In genomic region chr6:3334579-3334978, GRCh38 we compare ENCODE assay signal across 14 cellular contexts.
DNase-seq lines count a peak whose midpoint lies in the region; ATAC-seq and TF ChIP-seq lines count a peak whose summit lies in the region.
"Had no signal": no experiment of that assay in that cellular context is flagged by ENCODE, and none has a peak within 500 bp of the region (broad histone marks: within the 10 kb centered on the region; RNA-seq: fewer than 3 reads in every experiment).

No MANE protein-coding gene starts in this region.

- intact Hi-C loops in right cardiac atrium (cut with DNase I) = no loop called here

- H3K36me3 ChIP-seq in skeletal muscle tissue (ENCODE audit: control insufficient read depth in 3 of 3, insufficient read depth in 3 of 3, low read length in 3 of 3) (no peaks in the 10 kb centered on the region), GM23338 (ENCODE audit: insufficient read depth) (no peaks in the 10 kb centered on the region)
- H3K36me3 ChIP-seq: upper lobe of left lung had no signal

- no peaks in the 10 kb centered on the region; the same call in 1 of the 2 replicates for H3F3A ChIP-seq in GM23338 (replicated peaks; ENCODE audit: low read depth)

- H3K27ac Mint-ChIP-seq in GM23338 = no peak overlapping the region
- H3K27ac Mint-ChIP-seq: activated naive CD4-positive, alpha-beta T cell treated with anti-CD3 and anti-CD28 coated beads for 36 hours; T-cell had no signal

- no peaks in the 10 kb centered on the region; the same call in 2 of the 3 replicates for H3K36me3 Mint-ChIP-seq in GM23338 (ENCODE audit: low read depth)
- H3K36me3 Mint-ChIP-seq: T-cell had no signal

- H4K20me1 ChIP-seq in GM23338 (replicated peaks; ENCODE audit: insufficient read depth) = no peaks in the 10 kb centered on the region

- H3K9me2 ChIP-seq in GM23338 (ENCODE audit: insufficient read depth) = no peaks in the 10 kb centered on the region

- H3K27ac ChIP-seq in right cardiac atrium (ENCODE audit: low read length) (no peak overlapping the region), skeletal muscle tissue (ENCODE audit: low read depth, low read length) (peak overlapping the region; percentile 41), GM23338 (ENCODE audit: low read depth) (no peak overlapping the region)
- H3K27ac ChIP-seq: 22Rv1, upper lobe of left lung had no signal

- H3K9ac ChIP-seq in skeletal muscle tissue (ENCODE audit: low read depth in 1 of 3, low read length in 3 of 3) = peak overlapping the region in 1 of 3 donors; percentile 66

- H3K9me3 ChIP-seq in right cardiac atrium (ENCODE audit: control insufficient read depth, low read length) (no peaks in the 10 kb centered on the region), skeletal muscle tissue (ENCODE audit: control insufficient read depth in 3 of 3, low read length in 3 of 3) (no peaks in the 10 kb centered on the region)
- H3K9me3 ChIP-seq: Caco-2, upper lobe of left lung had no signal

- H2AFZ ChIP-seq in GM23338 = no peak overlapping the region

- H3K4me1 Mint-ChIP-seq in GM23338 = peaks cover 85% of the 10 kb centered on the region

- H3K4me1 ChIP-seq in right cardiac atrium (ENCODE audit: control insufficient read depth, insufficient read depth, low read length) = peaks cover 3% of the 10 kb centered on the region
- H3K4me1 ChIP-seq in skeletal muscle tissue (ENCODE audit: control insufficient read depth in 3 of 3, insufficient read depth in 3 of 3, low read length in 3 of 3) = peaks cover 35 to 65% (median 43%) of the 10 kb centered on the region in 3 donors
- peaks cover 47% of the 10 kb centered on the region for H3K4me1 ChIP-seq in GM23338 (ENCODE audit: insufficient read depth)

- H3K9me3 Mint-ChIP-seq in GM23338 = no peaks in the 10 kb centered on the region; the same call in 2 of the 3 replicates
- H3K9me3 Mint-ChIP-seq: activated naive CD4-positive, alpha-beta T cell treated with anti-CD3 and anti-CD28 coated beads for 36 hours; central memory CD8-positive, alpha-beta T cell; T-cell had no signal

- TF ChIP-seq CTCF in GM23338 (conservative IDR thresholded peaks at IDR 0.05; ENCODE audit: low read depth in 2 of 2) = no peak

- peak; percentile 73 for DNase-seq in DMS 273 (lab: John Stamatoyannopoulos, UW; ENCODE audit: unreplicated experiment)
- DNase-seq in DMS 273 treated with DMSO at 0.1 percent for 48 hours (lab: John Stamatoyannopoulos, UW) = no peak
- peak; percentile 40 for DNase-seq in SK-N-DZ (ENCODE audit: low spot score)
- DNase-seq in right cardiac atrium = peak in 1 of 3 donors; percentile 76
- DNase-seq in activated CD4-positive, alpha-beta T cell treated with anti-CD3 and anti-CD28 coated beads for 48 hours = no peak
- no peak for DNase-seq in GM23338 (ENCODE audit: low spot score)
- DNase-seq: activated naive CD4-positive, alpha-beta T cell treated with anti-CD3 and anti-CD28 coated beads for 36 hours; Caco-2; T-cell had no signal

- 33% methylated on average over 8 of the region's 8 CpGs for WGBS in right cardiac atrium

- no peak overlapping the region for H3K4me2 ChIP-seq in GM23338

- H3K27me3 Mint-ChIP-seq in GM23338 (ENCODE audit: insufficient read depth, low read depth, poor library complexity) = peaks cover 27% of the 10 kb centered on the region

- ATAC-seq in right cardiac atrium (peak; percentile 52 to 54), GM23338 (no peak), GM21529 (IDR thresholded peaks at IDR 0.05; ENCODE audit: unreplicated experiment) (no peak)
- ATAC-seq: T-cell had no signal

- no peak overlapping the region; the same call in 2 of the 3 replicates for H3K4me3 Mint-ChIP-seq in GM23338
- H3K4me3 Mint-ChIP-seq: activated naive CD4-positive, alpha-beta T cell treated with anti-CD3 and anti-CD28 coated beads for 36 hours; central memory CD8-positive, alpha-beta T cell; T-cell had no signal

- H3K79me2 ChIP-seq in GM23338 (replicated peaks; ENCODE audit: insufficient read depth) = peaks cover 69% of the 10 kb centered on the region

- H3K27me3 ChIP-seq in right cardiac atrium (ENCODE audit: control insufficient read depth, insufficient read depth) = no peaks in the 10 kb centered on the region
- no peaks in the 10 kb centered on the region for H3K27me3 ChIP-seq in skeletal muscle tissue (ENCODE audit: control insufficient read depth in 3 of 3, insufficient read depth in 3 of 3, low read length in 3 of 3)
- no peaks in the 10 kb centered on the region for H3K27me3 ChIP-seq in GM23338 (ENCODE audit: insufficient read depth)
- H3K27me3 ChIP-seq: upper lobe of left lung had no signal

- H3K4me3 ChIP-seq in right cardiac atrium (ENCODE audit: low read length) (no peak overlapping the region), skeletal muscle tissue (ENCODE audit: low read length in 3 of 3) (peak overlapping the region in 2 of 3 donors; percentile 17 to 29), GM23338 (no peak overlapping the region)
- H3K4me3 ChIP-seq: upper lobe of left lung had no signal

TF ChIP-seq in GM23338, 12 proteins besides CTCF, POLR2A, EP300 and RAD21 (continues in another document):
- TF ChIP-seq CREB1 (CRISPR knock-in tag; IDR thresholded peaks at IDR 0.05; ENCODE audit: low read depth) (no peak), ZNF331 (CRISPR knock-in tag; IDR thresholded peaks at IDR 0.05; ENCODE audit: low read depth) (no peak), EZH2 (IDR thresholded peaks at IDR 0.05; ENCODE audit: low read depth, unreplicated experiment) (no peak), ZNF462 (CRISPR knock-in tag; IDR thresholded peaks at IDR 0.05) (no peak)

Comparison
In these comparisons a context has a peak if more than half of its experiments do, and no peak if none do; other contexts are left out.
1. DNase-seq: peak in DMS 273 (single experiment) and SK-N-DZ (single experiment); none in DMS 273 treated with DMSO at 0.1 percent for 48 hours (single experiment), activated CD4-positive, alpha-beta T cell treated with anti-CD3 and anti-CD28 coated beads for 48 hours (single experiment) and GM23338 (single experiment).
2. ATAC-seq: peak in right cardiac atrium (2 of 2); none in GM23338 (single experiment) and GM21529 (single experiment).
3. H3K4me3 ChIP-seq: peak in skeletal muscle tissue (2 of 3); none in right cardiac atrium (single experiment) and GM23338 (single experiment).